1 cellular context compared by ENCODE assay signal in genomic region chr10:5252177-5253037, GRCh38.
TF ChIP-seq lines count a peak whose summit lies in the region.

No MANE protein-coding gene starts in this region.

TF ChIP-seq in HepG2, 621 proteins besides CTCF, POLR2A, EP300 and RAD21 (continued from another document):
- TF ChIP-seq PBX3 (CRISPR knock-in tag; IDR thresholded peaks at IDR 0.05; ENCODE audit: borderline replicate concordance) (no peak), XBP1 (CRISPR knock-in tag; IDR thresholded peaks at IDR 0.05) (no peak), GABPB1 (CRISPR knock-in tag; IDR thresholded peaks at IDR 0.05) (0 out of 2 replicates have a peak, but pooled peaks have one; percentile 15), MTF1 (CRISPR knock-in tag; IDR thresholded peaks at IDR 0.05) (no peak), EEA1 (CRISPR knock-in tag; IDR thresholded peaks at IDR 0.05; ENCODE audit: borderline replicate concordance) (no peak), HMGXB4 (CRISPR knock-in tag; IDR thresholded peaks at IDR 0.05; ENCODE audit: borderline replicate concordance in 1 of 2, low read depth in 1 of 2) (no peak), HNF1B (CRISPR knock-in tag; IDR thresholded peaks at IDR 0.05) (0 out of 2 replicates have a peak, but pooled peaks have one; percentile 15), ZNF230 (CRISPR knock-in tag; IDR thresholded peaks at IDR 0.05) (no peak), NFIB (CRISPR knock-in tag; IDR thresholded peaks at IDR 0.05; ENCODE audit: borderline replicate concordance) (no peak), MLLT10 (CRISPR knock-in tag; IDR thresholded peaks at IDR 0.05) (no peak), ASH2L (IDR thresholded peaks at IDR 0.05; ENCODE audit: insufficient read length, low read depth, low read length) (no peak), ATAD3A (CRISPR knock-in tag; IDR thresholded peaks at IDR 0.05) (no peak), BCL3 (CRISPR knock-in tag; IDR thresholded peaks at IDR 0.05) (no peak), NFKBIZ (CRISPR knock-in tag; IDR thresholded peaks at IDR 0.05) (no peak), GFI1 (CRISPR knock-in tag; IDR thresholded peaks at IDR 0.05; ENCODE audit: borderline replicate concordance) (no peak), RORA (CRISPR knock-in tag; IDR thresholded peaks at IDR 0.05) (no peak), TIGD3 (CRISPR knock-in tag; IDR thresholded peaks at IDR 0.05; ENCODE audit: borderline replicate concordance) (no peak), AGO2 (optimal IDR thresholded peaks at IDR 0.05; ENCODE audit: low read depth, low read length) (no peak), ZNF558 (CRISPR knock-in tag; IDR thresholded peaks at IDR 0.05; ENCODE audit: borderline replicate concordance) (no peak), REXO4 (CRISPR knock-in tag; IDR thresholded peaks at IDR 0.05; ENCODE audit: borderline replicate concordance) (no peak), ZNF281 (CRISPR knock-in tag; IDR thresholded peaks at IDR 0.05; ENCODE audit: borderline replicate concordance) (peak; percentile 52; the same call in 1 of the 2 replicates), ZNF430 (CRISPR knock-in tag; IDR thresholded peaks at IDR 0.05) (no peak), SMC3 (IDR thresholded peaks at IDR 0.05; ENCODE audit: low read length) (0 out of 2 replicates have a peak, but pooled peaks have one; percentile 14), HNRNPLL (IDR thresholded peaks at IDR 0.05; ENCODE audit: low read depth, low read length, poor library complexity, severe bottlenecking) (no peak), E2F2 (CRISPR knock-in tag; IDR thresholded peaks at IDR 0.05; ENCODE audit: borderline replicate concordance) (no peak), ZNF501 (CRISPR knock-in tag; IDR thresholded peaks at IDR 0.05) (no peak), ZSCAN30 (CRISPR knock-in tag; IDR thresholded peaks at IDR 0.05) (no peak), ZNF264 (CRISPR knock-in tag; IDR thresholded peaks at IDR 0.05) (no peak), NFYB (CRISPR knock-in tag; IDR thresholded peaks at IDR 0.05) (no peak), THAP11 (CRISPR knock-in tag; IDR thresholded peaks at IDR 0.05) (0 out of 2 replicates have a peak, but pooled peaks have one; percentile 10), ZNF746 (CRISPR knock-in tag; IDR thresholded peaks at IDR 0.05) (no peak), NR2F6 (IDR thresholded peaks at IDR 0.05) (no peak), NR2F6 (CRISPR knock-in tag; IDR thresholded peaks at IDR 0.05) (no peak), CBFB (CRISPR knock-in tag; IDR thresholded peaks at IDR 0.05) (no peak), NAIF1 (CRISPR knock-in tag; IDR thresholded peaks at IDR 0.05; ENCODE audit: borderline replicate concordance) (no peak), ZFP91 (CRISPR knock-in tag; IDR thresholded peaks at IDR 0.05; ENCODE audit: borderline replicate concordance) (no peak), ZNF562 (CRISPR knock-in tag; IDR thresholded peaks at IDR 0.05; ENCODE audit: borderline replicate concordance) (no peak), ZSCAN21 (CRISPR knock-in tag; IDR thresholded peaks at IDR 0.05; ENCODE audit: borderline replicate concordance) (no peak), RBM22 (optimal IDR thresholded peaks at IDR 0.05; ENCODE audit: low read length) (no peak)
